Comparison of ENCODE assay signal across 30 cellular contexts in the genomic region with DNA sequence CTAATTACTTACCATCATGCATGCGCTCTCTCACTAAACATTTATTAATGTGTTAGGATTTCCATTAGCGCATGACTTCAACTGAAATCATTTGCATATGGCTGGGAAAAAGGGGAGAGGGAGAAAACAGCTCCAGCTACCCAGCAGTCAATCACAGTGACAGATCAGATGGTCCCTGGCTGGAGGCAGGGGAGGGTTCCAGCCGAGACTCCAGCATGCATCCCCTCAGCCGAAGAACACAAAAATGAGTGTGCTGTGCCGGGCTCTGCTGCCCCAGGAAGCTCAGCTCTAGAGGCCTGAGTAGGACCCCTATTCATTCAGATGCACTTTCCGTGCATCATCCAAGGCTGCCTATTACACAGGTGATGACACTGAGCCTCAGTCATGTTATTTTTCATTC. TPM values are rescaled to one million over a fixed set of nuclear protein-coding genes. Genes with fewer than 3 reads are reported as not detected.
"Had no signal": no experiment of that assay in that cellular context is flagged by ENCODE, and none has a peak within 500 bp of the region (broad histone marks: within the 10 kb centered on the region; RNA-seq: fewer than 3 reads in every experiment).

No MANE protein-coding gene starts in this region.

- H3K36me3 Mint-ChIP-seq: activated CD8-positive, alpha-beta memory T cell treated with anti-CD3 and anti-CD28 coated beads, Interleukin-2, amount 10 ng/mL, durations not matched to agents 7 days and 5 days had no signal

- DNase-seq: activated CD4-positive, alpha-beta T cell treated with anti-CD3 and anti-CD28 coated beads, Interleukin-2, amount 10 ng/mL, durations not matched to agents 24 days and 14 days; activated CD8-positive, alpha-beta memory T cell treated with anti-CD3 and anti-CD28 coated beads, Interleukin-2, amount 10 ng/mL, durations not matched to agents 7 days and 5 days; activated CD8-positive, alpha-beta T cell treated with anti-CD3 and anti-CD28 coated beads for 36 hours; activated effector memory CD4-positive, alpha-beta T cell treated with anti-CD3 and anti-CD28 coated beads, Interleukin-2, amount 50 U/mL, for 16 hours; activated naive CD4-positive, alpha-beta T cell treated with anti-CD3 and anti-CD28 coated beads, Interleukin-2, amount 50 U/mL, for 16 hours; activated T-cell treated with anti-CD3 and anti-CD28 coated beads for 4 hours; anterior cingulate cortex; body of pancreas; effector CD4-positive, alpha-beta T cell; erythroblast; foreskin fibroblast; heart right ventricle; islet precursor cell; left cardiac atrium; nucleus accumbens; small intestine; stimulated activated CD4-positive, alpha-beta T cell treated with anti-CD3 and anti-CD28 coated beads, Interleukin-15, amount 100 ng/mL, for 24 hours; stomach had no signal

- H3K27me3 Mint-ChIP-seq: activated CD4-positive, alpha-beta T cell treated with anti-CD3 and anti-CD28 coated beads, Interleukin-2, amount 10 ng/mL, durations not matched to agents 24 days and 14 days; activated CD8-positive, alpha-beta memory T cell treated with anti-CD3 and anti-CD28 coated beads, Interleukin-2, amount 10 ng/mL, durations not matched to agents 7 days and 5 days; activated CD8-positive, alpha-beta T cell treated with anti-CD3 and anti-CD28 coated beads for 36 hours; memory B cell; stimulated activated memory B cell treated with anti-CD40 and anti-IgM and Interleukin-4, amounts not matched to agents 10 μg/mL and 1 μg/mL and 100 μg/mL, for 72 hours had no signal

- H3K4me3 Mint-ChIP-seq: activated CD4-positive, alpha-beta T cell treated with anti-CD3 and anti-CD28 coated beads, Interleukin-2, amount 10 ng/mL, durations not matched to agents 24 days and 14 days; activated CD8-positive, alpha-beta memory T cell treated with anti-CD3 and anti-CD28 coated beads, Interleukin-2, amount 10 ng/mL, durations not matched to agents 7 days and 5 days; activated CD8-positive, alpha-beta T cell treated with anti-CD3 and anti-CD28 coated beads for 36 hours; memory B cell; nephron; stimulated activated memory B cell treated with anti-CD40 and anti-IgM and Interleukin-4, amounts not matched to agents 10 μg/mL and 1 μg/mL and 100 μg/mL, for 72 hours had no signal

- H3K9me3 Mint-ChIP-seq: activated CD4-positive, alpha-beta T cell treated with anti-CD3 and anti-CD28 coated beads, Interleukin-2, amount 10 ng/mL, durations not matched to agents 24 days and 14 days; activated CD8-positive, alpha-beta T cell treated with anti-CD3 and anti-CD28 coated beads for 36 hours; memory B cell; nephron; stimulated activated memory B cell treated with anti-CD40 and anti-IgM and Interleukin-4, amounts not matched to agents 10 μg/mL and 1 μg/mL and 100 μg/mL, for 72 hours had no signal

- H3K4me3 ChIP-seq: body of pancreas, heart right ventricle, stomach, suprapubic skin, tibial nerve had no signal

- H3K27ac ChIP-seq: body of pancreas, heart right ventricle, stomach, suprapubic skin, tibial nerve, VCaP had no signal

- H3K4me1 Mint-ChIP-seq: activated CD4-positive, alpha-beta T cell treated with anti-CD3 and anti-CD28 coated beads, Interleukin-2, amount 10 ng/mL, durations not matched to agents 24 days and 14 days; activated CD8-positive, alpha-beta memory T cell treated with anti-CD3 and anti-CD28 coated beads, Interleukin-2, amount 10 ng/mL, durations not matched to agents 7 days and 5 days had no signal

- H3K4me1 ChIP-seq: body of pancreas, stomach, suprapubic skin, tibial nerve had no signal

- H3K9me3 ChIP-seq: body of pancreas, heart right ventricle, stomach, suprapubic skin, tibial nerve had no signal

- ATAC-seq: activated CD4-positive, CD25-positive, alpha-beta regulatory T cell treated with anti-CD3 and anti-CD28 coated beads, Interleukin-2, amount 50 U/mL, for 24 hours; activated CD8-positive, alpha-beta memory T cell treated with anti-CD3 and anti-CD28 coated beads, Interleukin-2, amount 10 ng/mL, durations not matched to agents 7 days and 5 days; activated CD8-positive, alpha-beta T cell treated with anti-CD3 and anti-CD28 coated beads for 36 hours; body of pancreas; heart right ventricle; left cardiac atrium; sciatic nerve; stimulated activated memory B cell treated with anti-CD40 and anti-IgM and Interleukin-4, amounts not matched to agents 10 μg/mL and 1 μg/mL and 100 μg/mL, for 72 hours had no signal

- H3K27ac Mint-ChIP-seq: activated CD4-positive, alpha-beta T cell treated with anti-CD3 and anti-CD28 coated beads, Interleukin-2, amount 10 ng/mL, durations not matched to agents 24 days and 14 days; activated CD8-positive, alpha-beta memory T cell treated with anti-CD3 and anti-CD28 coated beads, Interleukin-2, amount 10 ng/mL, durations not matched to agents 7 days and 5 days; activated CD8-positive, alpha-beta T cell treated with anti-CD3 and anti-CD28 coated beads for 36 hours; memory B cell; stimulated activated memory B cell treated with anti-CD40 and anti-IgM and Interleukin-4, amounts not matched to agents 10 μg/mL and 1 μg/mL and 100 μg/mL, for 72 hours had no signal

- H3K27me3 ChIP-seq: body of pancreas, heart right ventricle, stomach, suprapubic skin, tibial nerve had no signal

RNA-seq across cellular contexts. Expression of gene RHO, which starts 6.7 kb away (rescaled TPM):
- total RNA-seq: activated CD4-positive, alpha-beta T cell treated with anti-CD3 and anti-CD28 coated beads, Interleukin-2, amount 10 ng/mL, durations not matched to agents 24 days and 14 days; activated CD8-positive, alpha-beta memory T cell treated with anti-CD3 and anti-CD28 coated beads, Interleukin-2, amount 10 ng/mL, durations not matched to agents 7 days and 5 days; activated CD8-positive, alpha-beta T cell treated with anti-CD3 and anti-CD28 coated beads for 36 hours; body of pancreas; cardiac septum; chondrocyte; fibroblast of lung; heart right ventricle; left cardiac atrium; lower leg skin; sciatic nerve; stomach; suprapubic skin; tibial nerve had no signal
- polyA plus RNA-seq: fibroblast of lung, heart right ventricle, small intestine, stomach had no signal

RNA-seq across cellular contexts. Expression of gene H1-8, which starts 21.3 kb away (rescaled TPM):
- total RNA-seq: activated CD4-positive, alpha-beta T cell treated with anti-CD3 and anti-CD28 coated beads, Interleukin-2, amount 10 ng/mL, durations not matched to agents 24 days and 14 days; activated CD8-positive, alpha-beta memory T cell treated with anti-CD3 and anti-CD28 coated beads, Interleukin-2, amount 10 ng/mL, durations not matched to agents 7 days and 5 days; activated CD8-positive, alpha-beta T cell treated with anti-CD3 and anti-CD28 coated beads for 36 hours; body of pancreas; cardiac septum; chondrocyte; fibroblast of lung; heart right ventricle; left cardiac atrium; lower leg skin; sciatic nerve; stomach; suprapubic skin; tibial nerve had no signal
- polyA plus RNA-seq: fibroblast of lung, heart right ventricle, small intestine, stomach had no signal
